Comparison of ENCODE assay signal across 18 cellular contexts in the genomic region with DNA sequence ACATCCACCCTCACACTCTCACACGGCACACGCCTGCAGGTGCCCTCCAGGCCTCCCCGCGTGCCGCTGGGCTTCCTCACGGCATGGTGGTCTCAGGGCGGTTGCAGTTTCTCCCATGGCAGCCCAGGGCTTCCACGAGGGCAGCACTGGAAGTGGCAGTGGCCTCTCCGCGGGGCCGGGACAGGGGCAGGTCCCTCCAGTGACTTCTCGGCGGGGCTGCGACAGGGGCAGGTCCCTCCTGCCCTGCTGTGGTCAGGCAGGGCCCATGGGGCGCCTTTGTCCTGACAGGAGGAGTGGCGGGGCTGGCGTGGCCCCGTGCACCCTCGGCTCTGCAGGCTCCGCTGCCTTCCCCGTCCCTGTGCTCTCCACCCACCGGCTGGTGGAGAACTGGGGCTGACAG.
"Had no signal": no experiment of that assay in that cellular context is flagged by ENCODE, and none has a peak within 500 bp of the region (broad histone marks: within the 10 kb centered on the region; RNA-seq: fewer than 3 reads in every experiment).

No MANE protein-coding gene starts in this region.

- H3K4me3 ChIP-seq: breast epithelium, psoas muscle had no signal

- H3K9me3 ChIP-seq: breast epithelium, psoas muscle had no signal

- DNase-seq: activated CD4-positive, alpha-beta T cell treated with anti-CD3 and anti-CD28 coated beads for 4 hours; activated CD8-positive, alpha-beta memory T cell treated with anti-CD3 and anti-CD28 coated beads, Interleukin-2, amount 50 U/mL, for 4 hours; activated CD8-positive, alpha-beta T cell treated with anti-CD3 and anti-CD28 coated beads for 36 hours; activated gamma-delta T cell treated with Interleukin-2 at 50 U/mL for 16 hours; activated naive CD8-positive, alpha-beta T cell treated with anti-CD3 and anti-CD28 coated beads for 36 hours; activated T-cell treated with anti-CD3 and anti-CD28 coated beads, Interleukin-2, amount 50 U/mL, for 72 hours; anterior cingulate cortex; foreskin keratinocyte; immature natural killer cell; left cardiac atrium; mammary epithelial cell; psoas muscle; stimulated activated CD4-positive, alpha-beta T cell treated with anti-CD3 and anti-CD28 coated beads, Interleukin-4, amount 100 ng/mL, for 1 hour; stimulated activated CD8-positive, alpha-beta memory T cell treated with anti-CD3 and anti-CD28 coated beads, Interleukin-4, amount 100 ng/mL, for 48 hours; T-cell; WERI-Rb-1 had no signal

- H3K27ac ChIP-seq: breast epithelium, foreskin keratinocyte, psoas muscle, WERI-Rb-1 had no signal

- ATAC-seq: activated CD8-positive, alpha-beta T cell treated with anti-CD3 and anti-CD28 coated beads for 36 hours; activated T-cell treated with anti-CD3 and anti-CD28 coated beads, Interleukin-2, amount 50 U/mL, for 72 hours; foreskin keratinocyte; left cardiac atrium; natural killer cell treated with Interleukin-12 subunit alpha and Interleukin-12 subunit beta and Interleukin-15 and Interleukin-18, amount 100 ng/mL, for 72 hours; psoas muscle; T-cell had no signal

- H3K27me3 ChIP-seq: breast epithelium, foreskin keratinocyte had no signal

- H3K36me3 ChIP-seq: breast epithelium had no signal
